Comparison of ENCODE assay signal across 17 cellular contexts in the genomic region with DNA sequence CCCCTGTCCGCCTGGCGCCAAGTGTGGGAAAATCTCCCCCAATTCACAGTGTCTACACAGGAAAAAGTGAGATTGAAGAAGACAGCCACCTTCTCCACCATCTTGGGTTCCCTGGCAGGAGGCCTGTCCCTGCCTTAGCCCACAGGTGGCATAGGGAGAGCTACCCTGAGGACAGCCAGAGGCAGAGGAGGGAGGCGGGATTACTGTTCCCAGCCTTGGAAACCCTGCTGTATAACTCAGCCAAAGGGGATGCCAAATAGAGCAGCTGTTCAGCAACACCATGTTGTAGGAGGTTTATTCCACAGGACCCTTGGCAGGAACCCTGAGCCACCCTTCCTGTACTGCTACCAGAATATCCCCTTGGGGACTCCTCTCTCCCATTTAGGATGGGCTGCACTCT.
"Had no signal": no experiment of that assay in that cellular context is flagged by ENCODE, and none has a peak within 500 bp of the region (broad histone marks: within the 10 kb centered on the region; RNA-seq: fewer than 3 reads in every experiment).

No MANE protein-coding gene starts in this region.

- H3K4me1 ChIP-seq: prostate gland, vagina had no signal

- ATAC-seq: activated naive CD4-positive, alpha-beta T cell treated with anti-CD3 and anti-CD28 coated beads, Interleukin-2, amount 50 U/mL, for 72 hours had no signal

- H3K4me3 ChIP-seq: coronary artery, esophagus squamous epithelium, prostate gland, tibial nerve, vagina had no signal

- H3K36me3 ChIP-seq: prostate gland had no signal

- H3K27me3 ChIP-seq: esophagus squamous epithelium, tibial nerve, vagina had no signal

- DNase-seq: activated CD4-positive, alpha-beta T cell treated with anti-CD3 and anti-CD28 coated beads for 1 hour; activated CD4-positive, alpha-beta T cell treated with anti-CD3 and anti-CD28 coated beads, Interleukin-2, amount 50 U/mL, for 48 hours; activated T-cell treated with anti-CD3 and anti-CD28 coated beads, Interleukin-2, amount 50 U/mL, for 1 hour; esophagus squamous epithelium; hypothalamus; kidney glomerular epithelial cell; right cardiac atrium; small intestine; stimulated activated CD4-positive, alpha-beta T cell treated with anti-CD3 and anti-CD28 coated beads, Interleukin-4, amount 100 ng/mL, for 24 hours; stimulated activated naive CD4-positive, alpha-beta T cell treated with Interleukin-2 at 50 U/mL for 16 hours; substantia nigra; T-helper 9 cell had no signal

- H3K9me3 ChIP-seq: esophagus squamous epithelium, prostate gland, tibial nerve, vagina had no signal

- H3K27ac Mint-ChIP-seq: activated naive CD4-positive, alpha-beta T cell treated with anti-CD3 and anti-CD28 coated beads, Interleukin-2, amount 50 U/mL, for 72 hours had no signal

- H3K27ac ChIP-seq: coronary artery, esophagus squamous epithelium, prostate gland, tibial nerve, vagina had no signal
